In the genomic region with DNA sequence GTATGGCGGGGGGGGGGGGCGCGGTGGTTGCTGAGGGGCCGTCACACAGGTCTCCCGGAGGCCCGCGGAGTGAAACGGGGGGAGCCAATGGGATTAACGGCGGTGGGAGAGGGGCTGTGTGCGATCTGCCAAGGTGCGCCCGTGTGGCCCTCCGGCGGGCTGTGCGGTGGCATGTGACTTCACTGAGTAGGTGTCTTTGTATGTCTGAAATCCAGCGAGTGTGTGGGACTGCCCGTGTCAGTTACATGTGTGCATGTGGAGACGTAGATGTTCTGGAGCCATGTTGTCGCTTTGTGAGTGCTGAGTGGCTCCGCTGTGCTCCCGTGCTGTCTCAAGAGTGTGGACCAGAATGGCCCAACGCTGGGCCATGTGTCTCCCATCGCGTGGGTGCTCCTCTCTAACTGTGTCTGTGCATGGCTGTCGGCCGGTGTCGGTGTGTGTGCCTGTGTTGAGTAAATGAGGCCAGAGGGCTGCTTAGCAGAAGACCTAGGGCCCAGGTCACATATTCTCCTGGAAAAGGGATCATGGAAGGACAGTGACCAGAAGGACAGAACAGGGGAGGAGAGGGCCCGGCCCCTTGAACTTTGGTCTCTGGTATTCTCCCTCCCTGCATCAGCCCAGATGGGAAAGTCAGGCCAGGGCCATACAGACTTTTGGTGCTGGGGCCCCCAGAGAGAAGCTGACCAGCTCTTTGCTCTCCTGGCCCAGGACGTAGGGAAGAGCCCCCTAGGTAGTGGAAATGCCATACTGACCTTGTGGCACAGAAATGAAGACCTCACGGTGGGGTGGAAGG, we compare ENCODE assay signal across 1 cellular context.
TF ChIP-seq lines count a peak whose summit lies in the region.

No MANE protein-coding gene starts in this region.

TF ChIP-seq in IMR-90, 13 proteins besides CTCF, POLR2A, EP300 and RAD21:
- TF ChIP-seq, protein P1, sequence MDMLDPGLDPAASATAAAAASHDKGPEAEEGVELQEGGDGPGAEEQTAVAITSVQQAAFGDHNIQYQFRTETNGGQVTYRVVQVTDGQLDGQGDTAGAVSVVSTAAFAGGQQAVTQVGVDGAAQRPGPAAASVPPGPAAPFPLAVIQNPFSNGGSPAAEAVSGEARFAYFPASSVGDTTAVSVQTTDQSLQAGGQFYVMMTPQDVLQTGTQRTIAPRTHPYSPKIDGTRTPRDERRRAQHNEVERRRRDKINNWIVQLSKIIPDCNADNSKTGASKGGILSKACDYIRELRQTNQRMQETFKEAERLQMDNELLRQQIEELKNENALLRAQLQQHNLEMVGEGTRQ (IDR thresholded peaks at IDR 0.05; ENCODE audit: low read depth, low read length) = peak; percentile 44; the same call in 1 of the 2 replicates
- TF ChIP-seq MXI1 (IDR thresholded peaks at IDR 0.05; ENCODE audit: borderline replicate concordance, low read depth, low read length) (peak; percentile 93), CEBPB (IDR thresholded peaks at IDR 0.05; ENCODE audit: low read depth, low read length) (no peak)
- TF ChIP-seq, protein P2, sequence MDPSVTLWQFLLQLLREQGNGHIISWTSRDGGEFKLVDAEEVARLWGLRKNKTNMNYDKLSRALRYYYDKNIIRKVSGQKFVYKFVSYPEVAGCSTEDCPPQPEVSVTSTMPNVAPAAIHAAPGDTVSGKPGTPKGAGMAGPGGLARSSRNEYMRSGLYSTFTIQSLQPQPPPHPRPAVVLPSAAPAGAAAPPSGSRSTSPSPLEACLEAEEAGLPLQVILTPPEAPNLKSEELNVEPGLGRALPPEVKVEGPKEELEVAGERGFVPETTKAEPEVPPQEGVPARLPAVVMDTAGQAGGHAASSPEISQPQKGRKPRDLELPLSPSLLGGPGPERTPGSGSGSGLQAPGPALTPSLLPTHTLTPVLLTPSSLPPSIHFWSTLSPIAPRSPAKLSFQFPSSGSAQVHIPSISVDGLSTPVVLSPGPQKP (IDR thresholded peaks at IDR 0.05; ENCODE audit: borderline replicate concordance, low read depth, low read length) = no peak
